In genomic region chr1:156625436-156626078, GRCh38 we compare ENCODE assay signal across 8 cellular contexts. TPM values are rescaled to one million over a fixed set of nuclear protein-coding genes. Genes with fewer than 3 reads are reported as not detected.
DNase-seq lines count a peak whose midpoint lies in the region; ATAC-seq, FAIRE-seq and TF ChIP-seq lines count a peak whose summit lies in the region.

No MANE protein-coding gene starts in this region.

- peak; percentile 39 for ATAC-seq in HG02798 (IDR thresholded peaks at IDR 0.05; ENCODE audit: poor library complexity, unreplicated experiment)
- no peak for ATAC-seq in HG03460 (IDR thresholded peaks at IDR 0.05; ENCODE audit: unreplicated experiment)

- no peak overlapping the region for H3K9ac ChIP-seq in astrocyte (ENCODE audit: low read length)

- H3K36me3 Mint-ChIP-seq in astrocyte (ENCODE audit: low read depth, unreplicated experiment): no peaks in the 10 kb centered on the region

- H3K27ac Mint-ChIP-seq in astrocyte (ENCODE audit: unreplicated experiment): no peak overlapping the region

- TF ChIP-seq POLR2A in spleen (IDR thresholded peaks at IDR 0.05): no peak

- no peaks in the 10 kb centered on the region for H3K79me2 ChIP-seq in astrocyte (ENCODE audit: insufficient read depth, low read length)

- peaks cover 58% of the 10 kb centered on the region for H3K27me3 Mint-ChIP-seq in astrocyte (ENCODE audit: low read depth, unreplicated experiment)

- H3K4me3 Mint-ChIP-seq in astrocyte (ENCODE audit: unreplicated experiment): peak overlapping the region; percentile 73

- 1 to 3% (median 2%) methylated on average over 22 to 45 of the region's 45 CpGs for WGBS in spleen, 5 donors

- H3K36me3 ChIP-seq in astrocyte (ENCODE audit: insufficient read depth, low read length) (no peaks in the 10 kb centered on the region), spleen (no peaks in the 10 kb centered on the region)

- TF ChIP-seq CTCF in astrocyte (IDR thresholded peaks at IDR 0.05; ENCODE audit: insufficient read depth, low read depth, low read length): peak; percentile 66
- TF ChIP-seq CTCF in spleen (IDR thresholded peaks at IDR 0.05 in 8 of 11, conservative IDR thresholded peaks at IDR 0.05 in 3 of 11): peak; percentile 43 to 86 (median 79)

- no peaks in the 10 kb centered on the region for H3K9me3 Mint-ChIP-seq in astrocyte (ENCODE audit: unreplicated experiment)

- peaks cover 46% of the 10 kb centered on the region for H3K27me3 ChIP-seq in astrocyte (ENCODE audit: insufficient read depth, low read length)
- H3K27me3 ChIP-seq in spleen (replicated peaks in 1 of 7): peaks cover 5 to 94% (median 44%) of the 10 kb centered on the region in 7 donors

- H3K4me2 ChIP-seq in astrocyte (ENCODE audit: low read length): peak overlapping the region; percentile 73

- intact Hi-C loops in spleen (cut with DNase I; ENCODE audit: low total_unique reads): no loop called here

- H4K20me1 ChIP-seq in astrocyte (ENCODE audit: insufficient read depth, low read length): no peaks in the 10 kb centered on the region

- DNase-seq in AG20443 (ENCODE audit: low spot score) (peak; percentile 68), T-helper 2 cell (peak; percentile 43 to 55 (median 46)), astrocyte (ENCODE audit: low read depth) (no peak), spleen (peak; percentile 84), HCEC 1CT (no peak)

- no peak for FAIRE-seq in astrocyte (lab: Jason Lieb, UNC)

- peaks cover 3% of the 10 kb centered on the region for H3K4me1 Mint-ChIP-seq in astrocyte (ENCODE audit: low read depth, unreplicated experiment)

- no peaks in the 10 kb centered on the region for H3K9me3 ChIP-seq in astrocyte (ENCODE audit: insufficient read depth, low read depth, low read length)
- H3K9me3 ChIP-seq in spleen: no peaks in the 10 kb centered on the region

- no peak overlapping the region for H2AFZ ChIP-seq in astrocyte (ENCODE audit: low read depth, low read length)

- H3K4me3 ChIP-seq in astrocyte (ENCODE audit: insufficient read depth, low read depth, low read length) (no peak overlapping the region), iPS-11a (ENCODE audit: low read depth, low read length) (peak overlapping the region; percentile 28), spleen (peak overlapping the region in 7 of 8 donors; percentile 29 to 71 (median 39))

- H3K4me1 ChIP-seq in astrocyte (ENCODE audit: insufficient read depth, low read length) (peaks cover 6% of the 10 kb centered on the region), spleen (peaks cover 24 to 33% (median 28%) of the 10 kb centered on the region in 6 donors)

- H3K27ac ChIP-seq in astrocyte (ENCODE audit: low read depth, low read length): no peak overlapping the region
- H3K27ac ChIP-seq in spleen: no peak overlapping the region

RNA-seq across cellular contexts. Expression of gene HAPLN2, which starts 6.3 kb away (rescaled TPM):
- total RNA-seq in astrocyte (not detected in 2 replicates), spleen (1 to 10 TPM in 1 of 7 donors, under 1 TPM in 2, not detected in 4; 0.20 to 1.1 (median 0.46) TPM)
- polyA plus RNA-seq in spleen: under 1 TPM; 0.22 to 0.80 (median 0.27) TPM

RNA-seq across cellular contexts. Expression of gene BCAN, which starts 16.4 kb away (rescaled TPM):
- total RNA-seq in astrocyte: 0.29 and 0.41 TPM in 2 replicates
- total RNA-seq in spleen: not detected
- polyA plus RNA-seq in spleen: under 1 TPM in 2 of 3 donors, not detected in 1; 0.10 to 0.11 TPM

RNA-seq across cellular contexts. Expression of gene GPATCH4, which starts 24.3 kb away (rescaled TPM):
- total RNA-seq in astrocyte (20.6 and 22.8 TPM in 2 replicates), spleen (10 to 100 TPM; 14.9 to 49.6 (median 26.2) TPM)
- 10 to 100 TPM; 12.3 to 25.4 (median 13.8) TPM for polyA plus RNA-seq in spleen

RNA-seq across cellular contexts. Expression of gene NAXE, which starts 34.0 kb away (rescaled TPM):
- total RNA-seq in astrocyte (48.5 and 51.1 TPM in 2 replicates), spleen (10 to 100 TPM; 34.7 to 50.5 (median 48.3) TPM)
- 10 to 100 TPM; 48.1 to 74.7 (median 54.8) TPM for polyA plus RNA-seq in spleen

RNA-seq across cellular contexts. Expression of gene TTC24, which starts 46.0 kb away (rescaled TPM):
- total RNA-seq in astrocyte (not detected in 2 replicates), spleen (1 to 10 TPM; 2.3 to 6.4 (median 4.3) TPM)
- polyA plus RNA-seq in spleen: 1 to 10 TPM; 2.7 to 5.0 (median 2.8) TPM

Comparison
In these comparisons a context has a peak if more than half of its experiments do, and no peak if none do; other contexts are left out.
1. DNase-seq: peak in AG20443 (single experiment), T-helper 2 cell (5 of 5) and spleen (single experiment); none in astrocyte (single experiment) and HCEC 1CT (single experiment).